In the genomic region with DNA sequence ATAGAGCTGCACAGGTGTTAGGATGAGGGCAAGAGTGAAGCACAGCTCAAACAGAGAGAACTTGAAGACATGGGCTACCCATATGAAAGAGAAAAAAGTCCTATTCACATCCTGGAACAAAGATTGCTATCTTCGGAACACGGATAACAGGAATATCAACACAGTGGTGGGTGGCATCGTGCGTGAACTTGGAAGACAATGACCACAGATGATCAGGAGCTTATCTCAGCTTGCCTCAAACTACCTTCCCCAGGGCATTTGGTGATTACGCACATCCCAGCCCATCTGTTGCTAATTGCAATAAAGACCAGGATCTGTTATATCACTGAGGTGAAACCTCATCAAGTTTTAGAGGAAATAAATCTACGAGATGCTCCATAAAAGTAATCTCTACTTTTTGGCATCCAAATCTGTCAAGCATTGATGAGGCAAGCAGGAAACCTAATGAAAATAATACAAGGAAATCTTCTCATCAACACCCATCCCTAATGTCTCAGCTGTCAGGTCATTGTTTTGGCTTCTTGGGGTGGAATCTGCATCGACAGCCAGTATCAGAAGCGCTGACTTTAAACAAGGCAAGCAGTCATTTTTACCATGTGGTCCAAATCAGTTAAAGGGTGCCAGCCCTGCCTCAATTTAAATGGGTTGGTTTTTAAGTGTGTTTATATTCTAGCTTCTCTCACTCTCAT, we compare ENCODE assay signal across 32 cellular contexts.
"Had no signal": no experiment of that assay in that cellular context is flagged by ENCODE, and none has a peak within 500 bp of the region (broad histone marks: within the 10 kb centered on the region; RNA-seq: fewer than 3 reads in every experiment).

No MANE protein-coding gene starts in this region.

- H3K9me3 Mint-ChIP-seq: activated CD4-positive, alpha-beta memory T cell treated with anti-CD3 and anti-CD28 coated beads for 36 hours; activated CD4-positive, alpha-beta T cell treated with anti-CD3 and anti-CD28 coated beads, Interleukin-2, amount 10 ng/mL, durations not matched to agents 24 days and 14 days; activated T-helper 1 cell treated with anti-CD3 and anti-CD28 coated beads, Interleukin-12 subunit alpha, Interleukin-12 subunit beta, Interleukin-2, Interleukin-4 antibody, amounts not matched to agents 30 ng/mL and 10 ng/mL and 1 ng/mL, durations not matched to agents 14 hours and 24 hours and 36 hours; activated T-helper 2 cell treated with anti-CD3 and anti-CD28 coated beads, Interferon-gamma antibody, Interleukin-2, Interleukin-4, amounts not matched to agents 10 μg/mL and 5 μg/mL and 100 μg/mL, durations not matched to agents 14 hours and 24 hours and 36 hours; T-helper 2 cell treated with Interferon-gamma antibody and Interleukin-4, amounts not matched to agents 5 μg/mL and 100 μg/mL, for 36 hours had no signal

- H3K4me1 ChIP-seq: adrenal gland, body of pancreas had no signal

- H3K4me3 ChIP-seq: adrenal gland, body of pancreas had no signal

- H3K27ac Mint-ChIP-seq: activated CD4-positive, alpha-beta memory T cell treated with anti-CD3 and anti-CD28 coated beads for 36 hours; activated CD4-positive, alpha-beta T cell treated with anti-CD3 and anti-CD28 coated beads for 36 hours; activated CD4-positive, alpha-beta T cell treated with anti-CD3 and anti-CD28 coated beads, Interleukin-2, amount 10 ng/mL, durations not matched to agents 24 days and 14 days; activated CD8-positive, alpha-beta memory T cell treated with anti-CD3 and anti-CD28 coated beads, Interleukin-2, amount 10 ng/mL, durations not matched to agents 7 days and 5 days; activated CD8-positive, alpha-beta T cell treated with anti-CD3 and anti-CD28 coated beads, Interleukin-2, amount 10 ng/mL, durations not matched to agents 7 days and 5 days; activated naive CD4-positive, alpha-beta T cell treated with anti-CD3 and anti-CD28 coated beads for 36 hours; activated naive CD4-positive, alpha-beta T cell treated with anti-CD3 and anti-CD28 coated beads, Interleukin-2, amount 50 U/mL, for 24 hours; activated naive CD8-positive, alpha-beta T cell treated with anti-CD3 and anti-CD28 coated beads for 36 hours; activated naive CD8-positive, alpha-beta T cell treated with anti-CD3 and anti-CD28 coated beads, Interleukin-2, amount 50 U/mL, for 24 hours; activated T-helper 1 cell treated with anti-CD3 and anti-CD28 coated beads, Interleukin-12 subunit alpha, Interleukin-12 subunit beta, Interleukin-2, Interleukin-4 antibody, amounts not matched to agents 30 ng/mL and 10 ng/mL and 1 ng/mL, durations not matched to agents 14 hours and 24 hours and 36 hours; activated T-helper 2 cell treated with anti-CD3 and anti-CD28 coated beads, Interferon-gamma antibody, Interleukin-2, Interleukin-4, amounts not matched to agents 10 μg/mL and 5 μg/mL and 100 μg/mL, durations not matched to agents 14 hours and 24 hours and 36 hours; T-helper 17 cell; T-helper 2 cell treated with Interferon-gamma antibody and Interleukin-4, amounts not matched to agents 5 μg/mL and 100 μg/mL, for 36 hours had no signal

- H3K27ac ChIP-seq: adrenal gland, body of pancreas had no signal

- H3K9me3 ChIP-seq: adrenal gland, body of pancreas had no signal

- H3K27me3 Mint-ChIP-seq: activated CD4-positive, alpha-beta memory T cell treated with anti-CD3 and anti-CD28 coated beads for 36 hours; activated CD4-positive, alpha-beta T cell treated with anti-CD3 and anti-CD28 coated beads for 36 hours; activated CD4-positive, alpha-beta T cell treated with anti-CD3 and anti-CD28 coated beads, Interleukin-2, amount 10 ng/mL, durations not matched to agents 24 days and 14 days; activated CD8-positive, alpha-beta memory T cell treated with anti-CD3 and anti-CD28 coated beads, Interleukin-2, amount 10 ng/mL, durations not matched to agents 7 days and 5 days; activated naive CD4-positive, alpha-beta T cell treated with anti-CD3 and anti-CD28 coated beads, Interleukin-2, amount 50 U/mL, for 24 hours; activated naive CD8-positive, alpha-beta T cell treated with anti-CD3 and anti-CD28 coated beads for 36 hours; activated naive CD8-positive, alpha-beta T cell treated with anti-CD3 and anti-CD28 coated beads, Interleukin-2, amount 50 U/mL, for 24 hours; T-helper 17 cell had no signal

- H3K27me3 ChIP-seq: adrenal gland, body of pancreas had no signal

- H3K4me3 Mint-ChIP-seq: activated CD4-positive, alpha-beta memory T cell treated with anti-CD3 and anti-CD28 coated beads for 36 hours; activated CD4-positive, alpha-beta T cell treated with anti-CD3 and anti-CD28 coated beads for 36 hours; activated CD4-positive, alpha-beta T cell treated with anti-CD3 and anti-CD28 coated beads, Interleukin-2, amount 10 ng/mL, durations not matched to agents 24 days and 14 days; activated CD8-positive, alpha-beta memory T cell treated with anti-CD3 and anti-CD28 coated beads, Interleukin-2, amount 10 ng/mL, durations not matched to agents 7 days and 5 days; activated CD8-positive, alpha-beta T cell treated with anti-CD3 and anti-CD28 coated beads, Interleukin-2, amount 10 ng/mL, durations not matched to agents 7 days and 5 days; activated naive CD4-positive, alpha-beta T cell treated with anti-CD3 and anti-CD28 coated beads for 36 hours; activated naive CD4-positive, alpha-beta T cell treated with anti-CD3 and anti-CD28 coated beads, Interleukin-2, amount 50 U/mL, for 24 hours; activated naive CD8-positive, alpha-beta T cell treated with anti-CD3 and anti-CD28 coated beads for 36 hours; activated naive CD8-positive, alpha-beta T cell treated with anti-CD3 and anti-CD28 coated beads, Interleukin-2, amount 50 U/mL, for 24 hours; activated T-helper 1 cell treated with anti-CD3 and anti-CD28 coated beads, Interleukin-12 subunit alpha, Interleukin-12 subunit beta, Interleukin-2, Interleukin-4 antibody, amounts not matched to agents 30 ng/mL and 10 ng/mL and 1 ng/mL, durations not matched to agents 14 hours and 24 hours and 36 hours; T-helper 17 cell; T-helper 2 cell treated with Interferon-gamma antibody and Interleukin-4, amounts not matched to agents 5 μg/mL and 100 μg/mL, for 36 hours had no signal

- DNase-seq: activated CD4-positive, alpha-beta memory T cell treated with anti-CD3 and anti-CD28 coated beads for 36 hours; activated CD4-positive, alpha-beta T cell treated with anti-CD3 and anti-CD28 coated beads for 36 hours; activated CD4-positive, alpha-beta T cell treated with anti-CD3 and anti-CD28 coated beads, Interleukin-2, amount 10 ng/mL, durations not matched to agents 24 days and 14 days; activated CD4-positive, CD25-positive, alpha-beta regulatory T cell; activated CD4-positive, CD25-positive, alpha-beta regulatory T cell treated with anti-CD3 and anti-CD28 coated beads, Interleukin-2, amount 50 U/mL, for 72 hours; activated CD8-positive, alpha-beta memory T cell treated with anti-CD3 and anti-CD28 coated beads, Interleukin-2, amount 10 ng/mL, durations not matched to agents 7 days and 5 days; activated CD8-positive, alpha-beta memory T cell treated with anti-CD3 and anti-CD28 coated beads, Interleukin-2, amount 50 U/mL, for 4 hours; activated CD8-positive, alpha-beta T cell treated with anti-CD3 and anti-CD28 coated beads, Interleukin-2, amount 10 ng/mL, durations not matched to agents 7 days and 5 days; activated effector memory CD4-positive, alpha-beta T cell treated with anti-CD3 and anti-CD28 coated beads, Interleukin-2, amount 50 U/mL, for 16 hours; activated naive CD4-positive, alpha-beta T cell treated with anti-CD3 and anti-CD28 coated beads for 36 hours; activated naive CD8-positive, alpha-beta T cell treated with anti-CD3 and anti-CD28 coated beads for 36 hours; activated naive CD8-positive, alpha-beta T cell treated with anti-CD3 and anti-CD28 coated beads, Interleukin-2, amount 50 U/mL, for 24 hours; activated T-cell treated with anti-CD3 and anti-CD28 coated beads, Interleukin-2, amount 50 U/mL, for 1 hour; activated T-cell treated with anti-CD3 and anti-CD28 coated beads, Interleukin-2, amount 50 U/mL, for 48 hours; adrenal gland; amygdala; aorta; body of pancreas; caudate nucleus; cortex of kidney; dermis blood vessel endothelial cell; effector CD4-positive, alpha-beta T cell; foreskin fibroblast; head of caudate nucleus; T-helper 1 cell; T-helper 17 cell; T1000 had no signal

- H3K36me3 Mint-ChIP-seq: activated CD4-positive, alpha-beta memory T cell treated with anti-CD3 and anti-CD28 coated beads for 36 hours; activated CD8-positive, alpha-beta memory T cell treated with anti-CD3 and anti-CD28 coated beads, Interleukin-2, amount 10 ng/mL, durations not matched to agents 7 days and 5 days; activated naive CD4-positive, alpha-beta T cell treated with anti-CD3 and anti-CD28 coated beads, Interleukin-2, amount 50 U/mL, for 24 hours; activated naive CD8-positive, alpha-beta T cell treated with anti-CD3 and anti-CD28 coated beads for 36 hours had no signal

- H3K4me1 Mint-ChIP-seq: activated CD4-positive, alpha-beta T cell treated with anti-CD3 and anti-CD28 coated beads for 36 hours; activated CD4-positive, alpha-beta T cell treated with anti-CD3 and anti-CD28 coated beads, Interleukin-2, amount 10 ng/mL, durations not matched to agents 24 days and 14 days; activated CD8-positive, alpha-beta memory T cell treated with anti-CD3 and anti-CD28 coated beads, Interleukin-2, amount 10 ng/mL, durations not matched to agents 7 days and 5 days; activated naive CD4-positive, alpha-beta T cell treated with anti-CD3 and anti-CD28 coated beads, Interleukin-2, amount 50 U/mL, for 24 hours; activated naive CD8-positive, alpha-beta T cell treated with anti-CD3 and anti-CD28 coated beads for 36 hours; activated naive CD8-positive, alpha-beta T cell treated with anti-CD3 and anti-CD28 coated beads, Interleukin-2, amount 50 U/mL, for 24 hours; T-helper 17 cell had no signal

- H3K36me3 ChIP-seq: adrenal gland had no signal

- ATAC-seq: activated CD4-positive, alpha-beta T cell treated with anti-CD3 and anti-CD28 coated beads for 36 hours; activated CD8-positive, alpha-beta memory T cell treated with anti-CD3 and anti-CD28 coated beads, Interleukin-2, amount 10 ng/mL, durations not matched to agents 7 days and 5 days; activated CD8-positive, alpha-beta T cell treated with anti-CD3 and anti-CD28 coated beads, Interleukin-2, amount 10 ng/mL, durations not matched to agents 7 days and 5 days; activated naive CD8-positive, alpha-beta T cell treated with anti-CD3 and anti-CD28 coated beads, Interleukin-2, amount 50 U/mL, for 24 hours; body of pancreas; esophagus mucosa; T-helper 17 cell had no signal
